Comparison of ENCODE assay signal across 1 cellular context in the genomic region with DNA sequence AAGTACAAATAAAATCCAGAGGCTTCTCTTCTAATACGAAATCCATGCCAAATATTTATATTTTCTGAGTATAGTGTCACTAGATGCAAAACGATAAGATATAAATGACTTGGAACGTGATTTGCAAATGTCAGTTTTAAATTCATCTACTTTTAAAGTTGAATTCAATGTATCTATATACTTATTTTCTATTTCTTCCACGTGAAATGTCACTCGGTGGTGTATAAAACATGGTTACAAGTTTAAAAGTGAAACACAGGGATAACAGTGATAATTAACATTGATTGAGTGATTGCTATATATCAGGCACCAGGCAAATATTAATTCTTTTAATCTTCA.
TF ChIP-seq lines count a peak whose summit lies in the region.

No MANE protein-coding gene starts in this region.

TF ChIP-seq in HCT116, 20 proteins besides CTCF, POLR2A, EP300 and RAD21 (continued from another document):
- TF ChIP-seq SIN3A (IDR thresholded peaks at IDR 0.05; ENCODE audit: low read depth) (no peak), EZH2 (IDR thresholded peaks at IDR 0.05) (no peak), CBX3 (IDR thresholded peaks at IDR 0.05; ENCODE audit: low read depth) (no peak)
- TF ChIP-seq, protein P1, sequence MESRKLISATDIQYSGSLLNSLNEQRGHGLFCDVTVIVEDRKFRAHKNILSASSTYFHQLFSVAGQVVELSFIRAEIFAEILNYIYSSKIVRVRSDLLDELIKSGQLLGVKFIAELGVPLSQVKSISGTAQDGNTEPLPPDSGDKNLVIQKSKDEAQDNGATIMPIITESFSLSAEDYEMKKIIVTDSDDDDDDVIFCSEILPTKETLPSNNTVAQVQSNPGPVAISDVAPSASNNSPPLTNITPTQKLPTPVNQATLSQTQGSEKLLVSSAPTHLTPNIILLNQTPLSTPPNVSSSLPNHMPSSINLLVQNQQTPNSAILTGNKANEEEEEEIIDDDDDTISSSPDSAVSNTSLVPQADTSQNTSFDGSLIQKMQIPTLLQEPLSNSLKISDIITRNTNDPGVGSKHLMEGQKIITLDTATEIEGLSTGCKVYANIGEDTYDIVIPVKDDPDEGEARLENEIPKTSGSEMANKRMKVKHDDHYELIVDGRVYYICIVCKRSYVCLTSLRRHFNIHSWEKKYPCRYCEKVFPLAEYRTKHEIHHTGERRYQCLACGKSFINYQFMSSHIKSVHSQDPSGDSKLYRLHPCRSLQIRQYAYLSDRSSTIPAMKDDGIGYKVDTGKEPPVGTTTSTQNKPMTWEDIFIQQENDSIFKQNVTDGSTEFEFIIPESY (IDR thresholded peaks at IDR 0.05; ENCODE audit: extremely low read depth, insufficient replicate concordance, low read length), result no peak
